9 cellular contexts compared by ENCODE assay signal in the genomic region with DNA sequence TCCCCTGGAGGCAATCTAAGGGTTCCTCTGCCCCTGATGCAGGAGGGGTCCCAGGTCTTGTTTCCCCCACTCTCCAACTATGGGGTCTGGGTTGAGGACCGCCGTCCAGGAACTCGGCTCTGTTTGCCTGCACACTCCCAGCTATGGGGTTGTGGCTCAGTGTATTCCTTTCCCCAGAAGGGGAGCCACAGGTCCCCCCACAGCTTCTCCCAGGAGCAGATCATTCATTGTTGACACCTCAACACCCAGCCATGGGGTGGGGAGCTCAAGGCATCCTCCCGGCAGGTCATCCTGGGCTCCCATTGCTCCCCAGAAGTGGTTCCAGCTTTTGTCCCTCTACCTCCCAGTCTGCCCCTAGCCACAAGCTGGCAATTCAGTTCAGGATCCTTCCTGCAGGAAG. TPM values are rescaled to one million over a fixed set of nuclear protein-coding genes. Genes with fewer than 3 reads are reported as not detected.
DNase-seq lines count a peak whose midpoint lies in the region; ATAC-seq and TF ChIP-seq lines count a peak whose summit lies in the region.
"Had no signal": no experiment of that assay in that cellular context is flagged by ENCODE, and none has a peak within 500 bp of the region (broad histone marks: within the 10 kb centered on the region; RNA-seq: fewer than 3 reads in every experiment).

No MANE protein-coding gene starts in this region.

- peaks cover 1% of the 10 kb centered on the region; the same call in 1 of the 2 replicates for H3K27me3 Mint-ChIP-seq in HFFc6 (ENCODE audit: insufficient read depth)
- H3K27me3 Mint-ChIP-seq in activated naive CD8-positive, alpha-beta T cell treated with anti-CD3 and anti-CD28 coated beads for 36 hours: peaks cover 3% of the 10 kb centered on the region

- peaks cover 5% of the 10 kb centered on the region; the same call in 1 of the 2 replicates for H3K36me3 Mint-ChIP-seq in HFFc6 (ENCODE audit: low read depth)
- peaks cover 4% of the 10 kb centered on the region for H3K36me3 Mint-ChIP-seq in activated naive CD8-positive, alpha-beta T cell treated with anti-CD3 and anti-CD28 coated beads for 36 hours

- H3K27ac ChIP-seq in iPS-18a (ENCODE audit: low read length) (no peak overlapping the region), spleen (peak overlapping the region in 6 of 8 donors; percentile 20 to 85 (median 80))

- no peak for DNase-seq in HFFc6
- DNase-seq in activated naive CD8-positive, alpha-beta T cell treated with anti-CD3 and anti-CD28 coated beads for 36 hours: no peak
- no peak for DNase-seq in spleen
- no peak for DNase-seq in germinal center (ENCODE audit: low spot score)
- DNase-seq: RPMI8226 had no signal

- peak overlapping the region; percentile 81 for H3K27ac Mint-ChIP-seq in HFFc6
- H3K27ac Mint-ChIP-seq in activated naive CD8-positive, alpha-beta T cell treated with anti-CD3 and anti-CD28 coated beads for 36 hours: peak overlapping the region; percentile 68

- TF ChIP-seq POLR2A in spleen (IDR thresholded peaks at IDR 0.05): no peak

- ATAC-seq in GM18498 (IDR thresholded peaks at IDR 0.05; ENCODE audit: unreplicated experiment) (no peak), HG02840 (IDR thresholded peaks at IDR 0.05; ENCODE audit: low FRiP score, unreplicated experiment) (no peak), GM18520 (IDR thresholded peaks at IDR 0.05; ENCODE audit: unreplicated experiment) (no peak)

- H3K4me3 Mint-ChIP-seq in HFFc6: peak overlapping the region; percentile 90
- H3K4me3 Mint-ChIP-seq in activated naive CD8-positive, alpha-beta T cell treated with anti-CD3 and anti-CD28 coated beads for 36 hours: peak overlapping the region; percentile 69

- intact Hi-C loops in spleen (cut with DNase I; ENCODE audit: low total_unique reads): no loop called here

- H3K9me3 ChIP-seq in iPS-18a (ENCODE audit: control insufficient read depth, low read depth, low read length) (no peaks in the 10 kb centered on the region), spleen (no peaks in the 10 kb centered on the region)

- H3K4me1 Mint-ChIP-seq in HFFc6 (ENCODE audit: low read depth): peaks cover 44% of the 10 kb centered on the region
- peaks cover 11% of the 10 kb centered on the region for H3K4me1 Mint-ChIP-seq in activated naive CD8-positive, alpha-beta T cell treated with anti-CD3 and anti-CD28 coated beads for 36 hours

- peak overlapping the region; percentile 85 for H3K9ac ChIP-seq in iPS-18a (ENCODE audit: low read length)

- 51 to 84% (median 77%) methylated on average over 3 to 4 of the region's 4 CpGs for WGBS in spleen, 5 donors

- no peaks in the 10 kb centered on the region for H3K9me3 Mint-ChIP-seq in HFFc6
- no peaks in the 10 kb centered on the region for H3K9me3 Mint-ChIP-seq in activated naive CD8-positive, alpha-beta T cell treated with anti-CD3 and anti-CD28 coated beads for 36 hours

- H3K27me3 ChIP-seq in iPS-18a (ENCODE audit: control insufficient read depth, insufficient read depth, low read length) (no peaks in the 10 kb centered on the region), spleen (replicated peaks in 1 of 7) (peaks cover 0 to 6% (median 0%) of the 10 kb centered on the region in 7 donors)

- H3K36me3 ChIP-seq in iPS-18a (ENCODE audit: control insufficient read depth, low read depth, low read length): peaks cover 3% of the 10 kb centered on the region
- peaks cover 0 to 17% (median 8%) of the 10 kb centered on the region in 6 donors for H3K36me3 ChIP-seq in spleen

- H3K4me3 ChIP-seq in iPS-18a (ENCODE audit: low read length) (peak overlapping the region; percentile 78), spleen (peak overlapping the region; percentile 43 to 75 (median 48))

- TF ChIP-seq CTCF in HFFc6 (IDR thresholded peaks at IDR 0.05): no peak
- TF ChIP-seq CTCF in spleen (IDR thresholded peaks at IDR 0.05 in 8 of 11, conservative IDR thresholded peaks at IDR 0.05 in 3 of 11): no peak

- H3K4me1 ChIP-seq in iPS-18a (ENCODE audit: control insufficient read depth, low read depth, low read length): peaks cover 14% of the 10 kb centered on the region
- H3K4me1 ChIP-seq in spleen: peaks cover 4 to 50% (median 29%) of the 10 kb centered on the region in 6 donors

RNA-seq across cellular contexts. Expression of gene ZNF358, which starts 1.0 kb away (rescaled TPM):
- total RNA-seq in HFFc6 (2021; fragmentation: NEBNext Ultra II Directional; extraction: Animal tissue kit (Norgen Biotek cat#: 25700)): 10 to 100 TPM; 30.0 to 41.1 (median 35.8) TPM
- total RNA-seq in activated naive CD8-positive, alpha-beta T cell treated with anti-CD3 and anti-CD28 coated beads for 36 hours: 1 to 10 TPM; 6.5 to 7.3 TPM
- 10 to 100 TPM; 22.8 to 50.5 (median 43.6) TPM for total RNA-seq in spleen
- 10 to 100 TPM; 23.8 to 44.6 (median 30.6) TPM for polyA plus RNA-seq in spleen

RNA-seq across cellular contexts. Expression of gene MCOLN1, which starts 5.5 kb away (rescaled TPM):
- total RNA-seq in HFFc6 (2021; fragmentation: NEBNext Ultra II Directional; extraction: Animal tissue kit (Norgen Biotek cat#: 25700)): 10 to 100 TPM; 18.2 to 28.7 (median 21.3) TPM
- 10 to 100 TPM; 12.3 to 12.4 TPM for total RNA-seq in activated naive CD8-positive, alpha-beta T cell treated with anti-CD3 and anti-CD28 coated beads for 36 hours
- 100 to 1,000 TPM in 6 of 7 donors, 10 to 100 TPM in 1; 76.9 to 166 (median 131) TPM for total RNA-seq in spleen
- polyA plus RNA-seq in spleen: 100 to 1,000 TPM in 1 of 3 donors, 10 to 100 TPM in 2; 25.1 to 106 (median 68.5) TPM

RNA-seq across cellular contexts. Expression of gene PNPLA6, which starts 18.6 kb away (rescaled TPM):
- total RNA-seq in HFFc6 (2021; fragmentation: NEBNext Ultra II Directional; extraction: Animal tissue kit (Norgen Biotek cat#: 25700)): 100 to 1,000 TPM; 123 to 157 (median 138) TPM
- 10 to 100 TPM; 67.8 to 68.5 TPM for total RNA-seq in activated naive CD8-positive, alpha-beta T cell treated with anti-CD3 and anti-CD28 coated beads for 36 hours
- 100 to 1,000 TPM; 125 to 225 (median 151) TPM for total RNA-seq in spleen
- polyA plus RNA-seq in spleen: 100 to 1,000 TPM in 2 of 3 donors, 10 to 100 TPM in 1; 51.0 to 142 (median 130) TPM

RNA-seq across cellular contexts. Expression of gene PEX11G, which starts 28.0 kb away (rescaled TPM):
- total RNA-seq in HFFc6 (2021; fragmentation: NEBNext Ultra II Directional; extraction: Animal tissue kit (Norgen Biotek cat#: 25700)): 1 to 10 TPM in 3 of 6 experiments, under 1 TPM in 3; 0.51 to 2.8 (median 1.0) TPM
- total RNA-seq in activated naive CD8-positive, alpha-beta T cell treated with anti-CD3 and anti-CD28 coated beads for 36 hours: 1 to 10 TPM in 1 of 2 experiments, under 1 TPM in 1; 0.82 to 1.5 TPM
- 1 to 10 TPM; 2.3 to 9.6 (median 5.2) TPM for total RNA-seq in spleen
- polyA plus RNA-seq in spleen: 1 to 10 TPM; 3.4 to 7.8 (median 4.0) TPM
